22 cellular contexts compared by ENCODE assay signal in genomic region chr1:161913482-161914140, GRCh38.
DNase-seq lines count a peak whose midpoint lies in the region; ATAC-seq, FAIRE-seq and TF ChIP-seq lines count a peak whose summit lies in the region.
"Had no signal": no experiment of that assay in that cellular context is flagged by ENCODE, and none has a peak within 500 bp of the region (broad histone marks: within the 10 kb centered on the region; RNA-seq: fewer than 3 reads in every experiment).

No MANE protein-coding gene starts in this region.

- no peaks in the 10 kb centered on the region for H3K27me3 ChIP-seq in right lobe of liver
- H3K27me3 ChIP-seq: upper lobe of left lung had no signal

- ATAC-seq in A549 (peak; percentile 43 to 62; a peak in 4 of 6 replicates), right lobe of liver (peak; percentile 84 to 94 (median 90)), GM18907 (IDR thresholded peaks at IDR 0.05; ENCODE audit: unreplicated experiment) (no peak), HG03095 (IDR thresholded peaks at IDR 0.05; ENCODE audit: unreplicated experiment) (no peak)
- ATAC-seq: activated naive CD8-positive, alpha-beta T cell treated with anti-CD3 and anti-CD28 coated beads, Interleukin-2, amount 50 U/mL, for 24 hours had no signal

- peaks cover 62% of the 10 kb centered on the region for H3K4me1 ChIP-seq in A549
- H3K4me1 ChIP-seq in right lobe of liver = peaks cover 0 to 23% (median 10%) of the 10 kb centered on the region in 4 donors
- H3K4me1 ChIP-seq: HAP-1, upper lobe of left lung had no signal

- no peak for TF ChIP-seq EP300 in A549 (IDR thresholded peaks at IDR 0.05)

- no peak for TF ChIP-seq RAD21 in A549 (conservative IDR thresholded peaks at IDR 0.05 in 1 of 2, IDR thresholded peaks at IDR 0.05 in 1 of 2)

- peak in 1 of 2 experiments; percentile 16 for DNase-seq in A549 (ENCODE audit: low read depth in 1 of 2, low spot score in 1 of 2)
- DNase-seq in LNCaP clone FGC (ENCODE audit: low read depth) = peak; percentile 15
- peak; percentile 52 to 73 for DNase-seq in dermis microvascular lymphatic vessel endothelial cell (ENCODE audit: low read depth in 2 of 2)
- DNase-seq in right lobe of liver = no peak
- no peak for DNase-seq in mucosa of gallbladder (ENCODE audit: low spot score)
- no peak for DNase-seq in NCI-H524 treated with DMSO at 0.1 percent for 48 hours (lab: John Stamatoyannopoulos, UW)
- DNase-seq: activated naive CD8-positive, alpha-beta T cell treated with anti-CD3 and anti-CD28 coated beads, Interleukin-2, amount 50 U/mL, for 24 hours; CD8-positive, alpha-beta memory T cell; effector memory CD4-positive, alpha-beta T cell; EL; hippocampal formation; NCI-H1092 treated with DMSO at 0.1 percent for 48 hours; NCI-H69; OCI-M1; retina; stimulated activated naive CD4-positive, alpha-beta T cell treated with Interleukin-2 at 50 U/mL for 16 hours; T1000; upper lobe of left lung had no signal

- POLR2A ChIA-PET in A549 (lab: Yijun Ruan, JAX) = no interaction called here

- H3K27ac ChIP-seq in A549 = peak overlapping the region; percentile 51 to 68
- H3K27ac ChIP-seq in right lobe of liver = peak overlapping the region in 2 of 3 donors; percentile 6 to 16
- H3K27ac ChIP-seq: upper lobe of left lung had no signal

- no peaks in the 10 kb centered on the region for H3K9me3 ChIP-seq in A549
- no peaks in the 10 kb centered on the region for H3K9me3 ChIP-seq in right lobe of liver
- H3K9me3 ChIP-seq: HAP-1, upper lobe of left lung had no signal

- H3K36me3 ChIP-seq in right lobe of liver = no peaks in the 10 kb centered on the region
- H3K36me3 ChIP-seq: HAP-1 had no signal

- TF ChIP-seq POLR2A in A549 (IDR thresholded peaks at IDR 0.05; ENCODE audit: low read length) = no peak
- TF ChIP-seq POLR2A in right lobe of liver (IDR thresholded peaks at IDR 0.05) = no peak

- FAIRE-seq in A549 (lab: Jason Lieb, UNC) = peak; percentile 49
- FAIRE-seq: keratinocyte had no signal

- H3K4me3 ChIP-seq in A549 = no peak overlapping the region
- no peak overlapping the region for H3K4me3 ChIP-seq in LNCaP clone FGC (ENCODE audit: low read depth, low read length)
- H3K4me3 ChIP-seq in right lobe of liver = no peak overlapping the region
- H3K4me3 ChIP-seq: HAP-1, upper lobe of left lung had no signal

- intact Hi-C loops in right lobe of liver (cut with DNase I) = no loop called here

- TF ChIP-seq CTCF in A549 (IDR thresholded peaks at IDR 0.05) (no peak), LNCaP clone FGC (IDR thresholded peaks at IDR 0.05; ENCODE audit: control insufficient read depth, extremely low read depth, insufficient read depth) (no peak), right lobe of liver (IDR thresholded peaks at IDR 0.05) (no peak)

- CTCF ChIA-PET in A549 (lab: Yijun Ruan, JAX) = no interaction called here

- H3K4me2 ChIP-seq in A549 = peak overlapping the region; percentile 72

TF ChIP-seq in A549, 52 proteins besides CTCF, POLR2A, EP300 and RAD21:
- peak; percentile 61; the same call in 1 of the 2 replicates for TF ChIP-seq JUNB (IDR thresholded peaks at IDR 0.05)
- peak; percentile 84 for TF ChIP-seq CEBPB (IDR thresholded peaks at IDR 0.05)
- TF ChIP-seq MAFK (IDR thresholded peaks at IDR 0.05; ENCODE audit: partially characterized antibody) = no peak

Comparison
In these comparisons a context has a peak if more than half of its experiments do, and no peak if none do; other contexts are left out.
1. ATAC-seq: peak in A549 (2 of 2) and right lobe of liver (4 of 4); none in GM18907 (single experiment) and HG03095 (single experiment).
2. DNase-seq: peak in LNCaP clone FGC (single experiment) and dermis microvascular lymphatic vessel endothelial cell (2 of 2); none in right lobe of liver (0 of 3), mucosa of gallbladder (single experiment) and NCI-H524 treated with DMSO at 0.1 percent for 48 hours (single experiment).